In the genomic region with DNA sequence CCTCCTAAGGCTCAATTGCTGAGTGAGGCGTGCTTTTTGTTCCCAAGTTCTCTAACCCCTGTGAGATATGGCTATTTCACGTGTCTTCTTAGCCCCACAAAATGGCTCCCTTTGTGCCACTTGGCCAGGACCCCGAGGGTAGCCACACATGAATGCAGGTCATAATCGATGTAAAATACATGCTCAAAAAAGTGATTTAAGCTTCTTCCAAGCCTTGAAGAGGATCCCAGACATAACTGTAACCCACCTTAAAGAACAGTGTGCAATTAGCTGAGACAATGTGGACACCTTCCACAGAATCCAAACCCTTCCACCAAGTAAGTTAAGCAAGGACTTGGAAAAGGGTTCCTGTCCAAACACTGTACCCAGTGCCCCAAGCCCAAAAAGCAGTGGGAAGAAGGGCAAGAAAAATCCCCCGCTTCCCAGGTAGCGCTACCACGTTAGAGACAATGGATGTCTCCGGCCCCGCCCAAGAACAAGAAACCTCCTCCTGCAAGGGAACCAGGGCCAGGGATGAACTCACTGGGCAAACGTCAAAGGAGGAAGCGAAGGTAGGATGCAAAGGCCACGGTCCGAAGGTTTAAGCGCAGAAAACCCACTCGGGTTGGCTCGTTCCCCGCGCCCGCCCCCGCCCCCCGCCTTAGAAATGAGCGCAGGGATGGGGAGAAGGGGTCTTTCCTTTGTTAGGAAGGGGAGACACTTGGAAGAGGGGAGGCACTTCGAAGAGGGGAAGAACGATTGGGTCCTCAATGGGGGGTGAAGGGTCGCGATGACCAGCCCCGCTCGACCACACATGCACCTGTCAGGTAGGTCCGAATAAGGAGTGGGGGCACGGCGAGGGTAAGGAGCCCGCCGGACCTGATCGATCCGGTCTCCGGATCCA, we compare ENCODE assay signal across 8 cellular contexts. TPM values are rescaled to one million over a fixed set of nuclear protein-coding genes. Genes with fewer than 3 reads are reported as not detected.
DNase-seq lines count a peak whose midpoint lies in the region; ATAC-seq and TF ChIP-seq lines count a peak whose summit lies in the region.

No MANE protein-coding gene starts in this region.

- peaks cover 6% of the 10 kb centered on the region for H3K36me3 Mint-ChIP-seq in activated naive CD8-positive, alpha-beta T cell

- peaks cover 14% of the 10 kb centered on the region for H3F3A ChIP-seq in DOHH2 (ENCODE audit: control insufficient read depth, insufficient read depth)
- H3F3A ChIP-seq in smooth muscle cell (ENCODE audit: low read depth): peaks cover 10% of the 10 kb centered on the region

- H3K4me1 ChIP-seq in DOHH2 (ENCODE audit: control insufficient read depth, low read length): peaks cover 26% of the 10 kb centered on the region
- peaks cover 2% of the 10 kb centered on the region for H3K4me1 ChIP-seq in NT2/D1 (ENCODE audit: insufficient read depth, insufficient read length)
- peaks cover 20% of the 10 kb centered on the region for H3K4me1 ChIP-seq in smooth muscle cell (ENCODE audit: low read depth)

- H2AFZ ChIP-seq in smooth muscle cell (ENCODE audit: low read depth): no peak overlapping the region

- H3K27ac ChIP-seq in DOHH2 (ENCODE audit: low read depth, low read length) (peak overlapping the region; percentile 46), smooth muscle cell (ENCODE audit: low read depth) (peak overlapping the region; percentile 4)

- H3K9me3 ChIP-seq in DOHH2 (ENCODE audit: control insufficient read depth, insufficient read depth, low read length) (no peaks in the 10 kb centered on the region), NT2/D1 (ENCODE audit: insufficient read depth, low read length) (no peaks in the 10 kb centered on the region), iPS-18c (ENCODE audit: control insufficient read depth, insufficient read depth, low read length) (no peaks in the 10 kb centered on the region), smooth muscle cell (replicated peaks; ENCODE audit: low read depth) (no peaks in the 10 kb centered on the region)

- H3K4me3 Mint-ChIP-seq in activated naive CD8-positive, alpha-beta T cell: peak overlapping the region; percentile 91

- peaks cover 63% of the 10 kb centered on the region for H3K79me2 ChIP-seq in DOHH2 (ENCODE audit: control insufficient read depth, low read length)
- peaks cover 56% of the 10 kb centered on the region for H3K79me2 ChIP-seq in smooth muscle cell (ENCODE audit: low read depth)

- ATAC-seq in HG03342 (IDR thresholded peaks at IDR 0.05; ENCODE audit: unreplicated experiment) (peak; percentile 10), GM21737 (IDR thresholded peaks at IDR 0.05; ENCODE audit: unreplicated experiment) (no peak), HG02840 (IDR thresholded peaks at IDR 0.05; ENCODE audit: low FRiP score, unreplicated experiment) (no peak)

- DNase-seq in NT2/D1 (ENCODE audit: low read depth, low spot score): no peak
- no peak for DNase-seq in smooth muscle cell (lab: John Stamatoyannopoulos, UW; ENCODE audit: unreplicated experiment)

- H3K9me2 ChIP-seq in DOHH2 (replicated peaks; ENCODE audit: control insufficient read depth, low read length): no peaks in the 10 kb centered on the region

- H3K4me2 ChIP-seq in DOHH2 (ENCODE audit: low read length) (peak overlapping the region; percentile 85), smooth muscle cell (peak overlapping the region; percentile 91)

- H3K4me1 Mint-ChIP-seq in activated naive CD8-positive, alpha-beta T cell (ENCODE audit: low read depth): peaks cover 34% of the 10 kb centered on the region

- peaks cover 44% of the 10 kb centered on the region for H3K36me3 ChIP-seq in DOHH2 (ENCODE audit: control insufficient read depth, low read length)
- peaks cover 31% of the 10 kb centered on the region for H3K36me3 ChIP-seq in NT2/D1 (ENCODE audit: insufficient read depth, insufficient read length, low read length)
- no peaks in the 10 kb centered on the region for H3K36me3 ChIP-seq in smooth muscle cell (ENCODE audit: low read depth)

- no peaks in the 10 kb centered on the region for H3K27me3 Mint-ChIP-seq in activated naive CD8-positive, alpha-beta T cell

- H3K9me3 Mint-ChIP-seq in activated naive CD8-positive, alpha-beta T cell (ENCODE audit: low read depth): no peaks in the 10 kb centered on the region

- H3K27me3 ChIP-seq in DOHH2 (ENCODE audit: control insufficient read depth, low read length): no peaks in the 10 kb centered on the region
- H3K27me3 ChIP-seq in NT2/D1 (ENCODE audit: insufficient read depth, insufficient read length): no peaks in the 10 kb centered on the region
- no peaks in the 10 kb centered on the region for H3K27me3 ChIP-seq in smooth muscle cell (ENCODE audit: low read depth)

- peak overlapping the region; percentile 72 for H3K27ac Mint-ChIP-seq in activated naive CD8-positive, alpha-beta T cell

- H3K9ac ChIP-seq in NT2/D1 (ENCODE audit: insufficient read length, low read depth) (peak overlapping the region; percentile 99), smooth muscle cell (ENCODE audit: low read depth) (peak overlapping the region; percentile 76)

- H4K20me1 ChIP-seq in DOHH2 (ENCODE audit: control insufficient read depth, insufficient read depth, low read depth, low read length) (peaks cover 10% of the 10 kb centered on the region), smooth muscle cell (ENCODE audit: low read depth) (peaks cover 45% of the 10 kb centered on the region)

- WGBS in smooth muscle cell (ENCODE audit: low lambda C conversion rate): under 1% methylated on average over 36 of the region's 36 CpGs

- H3K4me3 ChIP-seq in DOHH2 (ENCODE audit: low read length) (peak overlapping the region; percentile 94), NT2/D1 (ENCODE audit: insufficient read length, low read depth) (peak overlapping the region; percentile 99), iPS-18c (ENCODE audit: insufficient read depth, low read depth, low read length) (peak overlapping the region; percentile 98), smooth muscle cell (peak overlapping the region; percentile 84)

- TF ChIP-seq CTCF in DOHH2 (IDR thresholded peaks at IDR 0.05; ENCODE audit: low read depth, low read length, poor library complexity, severe bottlenecking): no peak
- no peak for TF ChIP-seq CTCF in smooth muscle cell (IDR thresholded peaks at IDR 0.05; ENCODE audit: borderline replicate concordance, insufficient read depth, poor library complexity, severe bottlenecking)

RNA-seq across cellular contexts. Expression of a gene that starts 1.1 kb away (rescaled TPM):
- total RNA-seq in smooth muscle cell: 103 and 141 TPM in 2 replicates
- 240 and 288 TPM in 2 replicates for polyA plus RNA-seq in smooth muscle cell

RNA-seq across cellular contexts. Expression of a gene that starts 21.7 kb away (rescaled TPM):
- 25.8 and 39.9 TPM in 2 replicates for total RNA-seq in smooth muscle cell
- 46.8 and 53.5 TPM in 2 replicates for polyA plus RNA-seq in smooth muscle cell

RNA-seq across cellular contexts. Expression of a gene that starts 29.5 kb away (rescaled TPM):
- 104 and 111 TPM in 2 replicates for total RNA-seq in smooth muscle cell
- polyA plus RNA-seq in smooth muscle cell: 416 and 419 TPM in 2 replicates

RNA-seq across cellular contexts. Expression of a gene that starts 43.4 kb away (rescaled TPM):
- total RNA-seq in smooth muscle cell: 3.0 and 6.8 TPM in 2 replicates
- polyA plus RNA-seq in smooth muscle cell: 1.8 and 3.5 TPM in 2 replicates

RNA-seq across cellular contexts. Expression of a gene that starts 52.3 kb away (rescaled TPM):
- 24.0 and 29.2 TPM in 2 replicates for total RNA-seq in smooth muscle cell
- polyA plus RNA-seq in smooth muscle cell: 43.2 and 48.0 TPM in 2 replicates
